Comparison of ENCODE assay signal across 2 cellular contexts in genomic region chrX:134025986-134026731, GRCh38.
TF ChIP-seq lines count a peak whose summit lies in the region.

No MANE protein-coding gene starts in this region.

TF ChIP-seq in SK-N-SH treated with all-trans-retinoic acid at 6 μM for 48 hours, 23 proteins besides CTCF, POLR2A, EP300 and RAD21 (continued from another document):
- no peak for TF ChIP-seq CSDC2 (CRISPR knock-in tag; IDR thresholded peaks at IDR 0.05)
- TF ChIP-seq RARB (CRISPR knock-in tag; IDR thresholded peaks at IDR 0.05), result no peak
- TF ChIP-seq TSHZ2 (CRISPR knock-in tag; IDR thresholded peaks at IDR 0.05), result no peak
- no peak for TF ChIP-seq CSRNP3 (CRISPR knock-in tag; IDR thresholded peaks at IDR 0.05)
- TF ChIP-seq ESRRG (CRISPR knock-in tag; IDR thresholded peaks at IDR 0.05), result no peak
- no peak for TF ChIP-seq POU6F1 (CRISPR knock-in tag; IDR thresholded peaks at IDR 0.05; ENCODE audit: borderline replicate concordance, low read depth)
- TF ChIP-seq GLIS3 (CRISPR knock-in tag; IDR thresholded peaks at IDR 0.05), result no peak
- no peak for TF ChIP-seq ZNF70 (CRISPR knock-in tag; IDR thresholded peaks at IDR 0.05)
- TF ChIP-seq CREB5 (CRISPR knock-in tag; IDR thresholded peaks at IDR 0.05; ENCODE audit: low read depth), result no peak

TF ChIP-seq in SK-N-SH, 30 proteins besides CTCF, POLR2A, EP300 and RAD21 (continued from another document):
- TF ChIP-seq USF2 (IDR thresholded peaks at IDR 0.05; ENCODE audit: borderline replicate concordance, low read depth, low read length), result no peak
- TF ChIP-seq YY1 (IDR thresholded peaks at IDR 0.05; ENCODE audit: low read depth), result no peak
- TF ChIP-seq MEF2A (IDR thresholded peaks at IDR 0.05; ENCODE audit: borderline replicate concordance, low read depth), result no peak
- no peak for TF ChIP-seq GABPA (IDR thresholded peaks at IDR 0.05; ENCODE audit: low read depth)
- no peak for TF ChIP-seq MAX (IDR thresholded peaks at IDR 0.05; ENCODE audit: low read depth)
- no peak for TF ChIP-seq SIN3A (IDR thresholded peaks at IDR 0.05; ENCODE audit: borderline replicate concordance, low read depth, low read length)
- TF ChIP-seq MXI1 (IDR thresholded peaks at IDR 0.05; ENCODE audit: low read depth, low read length), result no peak
- TF ChIP-seq CHD2 (IDR thresholded peaks at IDR 0.05; ENCODE audit: low read length, partially characterized antibody), result no peak
- TF ChIP-seq NFIC (IDR thresholded peaks at IDR 0.05; ENCODE audit: borderline replicate concordance), result no peak
- no peak for TF ChIP-seq ELF1 (IDR thresholded peaks at IDR 0.05)
- no peak for TF ChIP-seq ZBTB33 (IDR thresholded peaks at IDR 0.05; ENCODE audit: borderline replicate concordance, low read depth)
- no peak for TF ChIP-seq TEAD4 (IDR thresholded peaks at IDR 0.05; ENCODE audit: borderline replicate concordance, insufficient read depth)
